8 cellular contexts compared by ENCODE assay signal in the genomic region with DNA sequence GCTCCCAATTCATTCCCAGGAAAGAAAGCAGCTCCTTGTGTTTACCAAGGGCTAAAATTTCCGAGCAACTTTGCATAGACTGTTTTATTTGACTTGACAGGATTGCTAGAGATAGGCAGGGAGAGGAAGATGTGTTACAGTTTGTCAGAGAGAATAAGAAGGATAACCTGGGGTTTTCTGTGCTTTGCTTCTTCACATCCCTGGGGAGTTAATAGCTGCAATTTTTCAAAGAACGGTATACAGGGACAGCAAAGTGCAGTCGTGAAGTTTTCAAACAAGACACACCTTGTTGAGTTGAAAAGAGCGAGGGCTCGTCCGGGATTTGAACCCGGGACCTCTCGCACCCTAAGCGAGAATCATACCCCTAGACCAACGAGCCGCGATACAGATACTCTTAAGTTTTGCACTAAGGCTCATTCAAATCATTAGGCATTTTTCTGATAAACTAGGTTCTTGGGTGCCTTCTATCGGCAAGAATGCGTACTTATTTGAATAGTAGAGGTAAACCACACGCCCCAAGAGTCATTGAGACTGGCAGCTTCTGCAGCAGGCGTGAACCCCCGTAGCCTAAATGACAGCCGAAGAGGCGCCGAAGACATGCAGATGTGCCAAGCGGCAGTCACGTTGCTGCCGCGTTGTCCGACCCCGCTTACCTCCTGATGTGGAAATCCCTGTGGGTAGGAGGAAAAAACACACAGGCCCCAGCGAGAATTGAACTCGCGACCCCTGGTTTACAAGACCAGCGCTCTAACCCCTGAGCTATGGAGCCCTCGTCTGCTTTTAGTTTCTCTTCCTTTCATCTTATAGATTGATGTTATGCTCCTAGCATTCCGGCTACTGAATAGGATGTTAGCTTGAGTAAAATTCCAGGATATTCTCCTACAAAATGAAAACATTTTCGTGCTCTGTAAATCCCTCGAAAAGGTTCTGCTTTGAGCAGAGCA. TPM values are rescaled to one million over a fixed set of nuclear protein-coding genes. Genes with fewer than 3 reads are reported as not detected.
A peak's percentile ranks its signal among the peaks of the same experiment; 100 is the strongest.
DNase-seq lines count a peak whose midpoint lies in the region; ATAC-seq, FAIRE-seq and TF ChIP-seq lines count a peak whose summit lies in the region.

No MANE protein-coding gene starts in this region.

- H3K9me3 Mint-ChIP-seq in natural killer cell treated with Interleukin-12 subunit alpha and Interleukin-12 subunit beta and Interleukin-15 and Interleukin-18, amount 100 ng/mL, for 72 hours, result no peaks in the 10 kb centered on the region

- in situ Hi-C loops in GM23248 (cut with MboI), result loop anchor here (5.0 kb wide), 1 partner anchor 196 kb away; no protein-coding TSS in a partner anchor

- H3F3A ChIP-seq in GM23248 (ENCODE audit: insufficient read depth), result peaks cover 50% of the 10 kb centered on the region

- no peaks in the 10 kb centered on the region for H3K27me3 Mint-ChIP-seq in natural killer cell treated with Interleukin-12 subunit alpha and Interleukin-12 subunit beta and Interleukin-15 and Interleukin-18, amount 100 ng/mL, for 72 hours

- ATAC-seq in DND-41 (ENCODE audit: insufficient read depth, low read depth), result peak; percentile 85
- ATAC-seq in natural killer cell treated with Interleukin-12 subunit alpha and Interleukin-12 subunit beta and Interleukin-15 and Interleukin-18, amount 100 ng/mL, for 72 hours, result peak; percentile 91 to 92

- WGBS in GM23248 (ENCODE audit: low coverage in 1 of 2, low lambda C conversion rate in 2 of 2, missing lambda C conversion rate in 2 of 2), 2 experiments, result 0 to 1% methylated on average over 34 of the region's 34 CpGs

- peak overlapping the region; percentile 85 for H3K4me2 ChIP-seq in DND-41 (ENCODE audit: insufficient read depth, low read length)
- H3K4me2 ChIP-seq in GM23248 (ENCODE audit: unreplicated experiment), result peak overlapping the region; percentile 84
- H3K4me2 ChIP-seq in Karpas-422 (ENCODE audit: low read depth, low read length, poor library complexity, severe bottlenecking), result peak overlapping the region; percentile 90

- H3K4me1 Mint-ChIP-seq in natural killer cell treated with Interleukin-12 subunit alpha and Interleukin-12 subunit beta and Interleukin-15 and Interleukin-18, amount 100 ng/mL, for 72 hours (ENCODE audit: low read depth in 2 of 2), result peaks cover 8 to 25% of the 10 kb centered on the region in 2 donors

- peak overlapping the region; percentile 16 to 61; a peak in 3 of 4 replicates for H3K4me3 ChIP-seq in DND-41 (ENCODE audit: low read depth in 1 of 2, low read length in 2 of 2)
- H3K4me3 ChIP-seq in GM23248, result peak overlapping the region; percentile 85
- H3K4me3 ChIP-seq in Karpas-422 (ENCODE audit: low read length), result peak overlapping the region; percentile 75
- peak overlapping the region; percentile 71 for H3K4me3 ChIP-seq in fibroblast of the aortic adventitia (ENCODE audit: low read depth, low read length)

- H3K4me1 ChIP-seq in DND-41 (ENCODE audit: insufficient read depth, low read length) (peaks cover 62% of the 10 kb centered on the region), GM23248 (ENCODE audit: insufficient read depth) (peaks cover 8% of the 10 kb centered on the region; the same call in 1 of the 2 replicates), Karpas-422 (ENCODE audit: low read length) (peaks cover 59% of the 10 kb centered on the region)

- H3K27ac ChIP-seq in DND-41 (ENCODE audit: low read length) (peak overlapping the region; percentile 55), GM23248 (peak overlapping the region; percentile 79), Karpas-422 (ENCODE audit: low read length) (no peak overlapping the region)

- no peak overlapping the region for H3K4me3 Mint-ChIP-seq in natural killer cell treated with Interleukin-12 subunit alpha and Interleukin-12 subunit beta and Interleukin-15 and Interleukin-18, amount 100 ng/mL, for 72 hours

- H3K9ac ChIP-seq in DND-41 (ENCODE audit: low read depth, low read length) (peak overlapping the region; percentile 51), GM23248 (peak overlapping the region; percentile 81), Karpas-422 (ENCODE audit: low read length) (peak overlapping the region; percentile 63)

- TF ChIP-seq CTCF in DND-41 (IDR thresholded peaks at IDR 0.05; ENCODE audit: borderline replicate concordance, extremely low read depth, low read length, poor library complexity, severe bottlenecking) (peak; percentile 73), fibroblast of the aortic adventitia (IDR thresholded peaks at IDR 0.05; ENCODE audit: insufficient read depth, low read length) (peak; percentile 76)

- no peak overlapping the region for H3K27ac Mint-ChIP-seq in natural killer cell treated with Interleukin-12 subunit alpha and Interleukin-12 subunit beta and Interleukin-15 and Interleukin-18, amount 100 ng/mL, for 72 hours

- H3K9me2 ChIP-seq in GM23248 (ENCODE audit: insufficient read depth) (no peaks in the 10 kb centered on the region), Karpas-422 (replicated peaks; ENCODE audit: insufficient read depth, low read length) (no peaks in the 10 kb centered on the region)

- FAIRE-seq in RCC 7860 (lab: Jason Lieb, UNC), result peak; percentile 76

- no peaks in the 10 kb centered on the region for H3K79me2 ChIP-seq in DND-41 (ENCODE audit: insufficient read depth, low read length)
- no peaks in the 10 kb centered on the region for H3K79me2 ChIP-seq in GM23248 (ENCODE audit: insufficient read depth)
- no peaks in the 10 kb centered on the region for H3K79me2 ChIP-seq in Karpas-422 (ENCODE audit: low read length)

- H3K36me3 Mint-ChIP-seq in natural killer cell treated with Interleukin-12 subunit alpha and Interleukin-12 subunit beta and Interleukin-15 and Interleukin-18, amount 100 ng/mL, for 72 hours, result no peaks in the 10 kb centered on the region

- no peaks in the 10 kb centered on the region for H4K20me1 ChIP-seq in DND-41 (ENCODE audit: insufficient read depth, low read length)
- peaks cover 3% of the 10 kb centered on the region; the same call in 1 of the 2 replicates for H4K20me1 ChIP-seq in GM23248 (ENCODE audit: insufficient read depth)
- no peaks in the 10 kb centered on the region for H4K20me1 ChIP-seq in Karpas-422 (ENCODE audit: insufficient read depth, low read depth, low read length)

- no peaks in the 10 kb centered on the region for H3K9me3 ChIP-seq in DND-41 (ENCODE audit: insufficient read depth, low read length, severe bottlenecking)
- H3K9me3 ChIP-seq in GM23248 (ENCODE audit: low read depth), result no peaks in the 10 kb centered on the region
- H3K9me3 ChIP-seq in Karpas-422 (ENCODE audit: low read length), result no peaks in the 10 kb centered on the region

- H3K27me3 ChIP-seq in DND-41 (ENCODE audit: insufficient read depth, low read length, poor library complexity) (peaks cover 11% of the 10 kb centered on the region), GM23248 (replicated peaks; ENCODE audit: insufficient read depth) (no peaks in the 10 kb centered on the region), Karpas-422 (ENCODE audit: low read length) (no peaks in the 10 kb centered on the region)

- H2AFZ ChIP-seq in DND-41 (ENCODE audit: low read depth, low read length) (peak overlapping the region; percentile 70), GM23248 (peak overlapping the region; percentile 95), Karpas-422 (ENCODE audit: low read length) (peak overlapping the region; percentile 84)

- H3K36me3 ChIP-seq in DND-41 (ENCODE audit: insufficient read depth, low read length) (no peaks in the 10 kb centered on the region), GM23248 (ENCODE audit: low read depth) (no peaks in the 10 kb centered on the region), Karpas-422 (ENCODE audit: insufficient read depth, low read length) (no peaks in the 10 kb centered on the region)

- DNase-seq in DND-41 (peak; percentile 86), GM23248 (peak; percentile 99), Karpas-422 (peak; percentile 98), RCC 7860 (ENCODE audit: low spot score) (peak; percentile 96), fibroblast of the aortic adventitia (ENCODE audit: low read depth) (peak; percentile 99)
- DNase-seq in activated T-helper 1 cell treated with anti-CD3 and anti-CD28 coated beads, Interleukin-2, amount 50 U/mL, for 16 hours (ENCODE audit: low read depth in 1 of 2, low spot score in 1 of 2), result peak; percentile 54 to 69
- peak; percentile 89 for DNase-seq in natural killer cell treated with Interleukin-12 subunit alpha and Interleukin-12 subunit beta and Interleukin-15 and Interleukin-18, amount 100 ng/mL, for 72 hours (ENCODE audit: low spot score)
- DNase-seq in stimulated activated naive CD4-positive, alpha-beta T cell treated with Interleukin-2 at 50 U/mL for 16 hours (lab: John Stamatoyannopoulos, UW), result peak; percentile 85

RNA-seq across cellular contexts. Expression of a gene that starts 22.2 kb away (rescaled TPM):
- not detected in 2 replicates for total RNA-seq in GM23248 (2014; rRNA removed; shearing (Covaris generic))
- not detected in 2 replicates for polyA plus RNA-seq in GM23248 (2016; fragmentation: Nextera tagmentation; extraction: Ambion mirVana)
- not detected in 2 replicates for total RNA-seq in Karpas-422 (2014; rRNA removed; shearing (Covaris generic); ENCODE audit: low replicate concordance)
- not detected in 2 replicates for total RNA-seq in fibroblast of the aortic adventitia (ENCODE audit: low replicate concordance)
- not detected for total RNA-seq in natural killer cell treated with Interleukin-12 subunit alpha and Interleukin-12 subunit beta and Interleukin-15 and Interleukin-18, amount 100 ng/mL, for 72 hours

RNA-seq across cellular contexts. Expression of a gene that starts 25.6 kb away (rescaled TPM):
- total RNA-seq in GM23248 (2014; rRNA removed; shearing (Covaris generic)), result not detected in 2 replicates
- polyA plus RNA-seq in GM23248 (2016; fragmentation: Nextera tagmentation; extraction: Ambion mirVana), result not detected in 2 replicates
- total RNA-seq in Karpas-422 (2014; rRNA removed; shearing (Covaris generic); ENCODE audit: low replicate concordance), result not detected in 2 replicates
- total RNA-seq in fibroblast of the aortic adventitia (ENCODE audit: low replicate concordance), result not detected in 2 replicates
- total RNA-seq in natural killer cell treated with Interleukin-12 subunit alpha and Interleukin-12 subunit beta and Interleukin-15 and Interleukin-18, amount 100 ng/mL, for 72 hours, result not detected

RNA-seq across cellular contexts. Expression of a gene that starts 28.1 kb away (rescaled TPM):
- not detected in 2 replicates for total RNA-seq in GM23248 (2014; rRNA removed; shearing (Covaris generic))
- not detected in 2 replicates for polyA plus RNA-seq in GM23248 (2016; fragmentation: Nextera tagmentation; extraction: Ambion mirVana)
- not detected in 2 replicates for total RNA-seq in Karpas-422 (2014; rRNA removed; shearing (Covaris generic); ENCODE audit: low replicate concordance)
- not detected in 2 replicates for total RNA-seq in fibroblast of the aortic adventitia (ENCODE audit: low replicate concordance)
- total RNA-seq in natural killer cell treated with Interleukin-12 subunit alpha and Interleukin-12 subunit beta and Interleukin-15 and Interleukin-18, amount 100 ng/mL, for 72 hours, result not detected

RNA-seq across cellular contexts. Expression of a gene that starts 52.5 kb away (rescaled TPM):
- total RNA-seq in GM23248 (2014; rRNA removed; shearing (Covaris generic)), result not detected in 2 replicates
- polyA plus RNA-seq in GM23248 (2016; fragmentation: Nextera tagmentation; extraction: Ambion mirVana), result not detected in 2 replicates
- not detected in 2 replicates for total RNA-seq in Karpas-422 (2014; rRNA removed; shearing (Covaris generic); ENCODE audit: low replicate concordance)
- not detected in 2 replicates for total RNA-seq in fibroblast of the aortic adventitia (ENCODE audit: low replicate concordance)
- total RNA-seq in natural killer cell treated with Interleukin-12 subunit alpha and Interleukin-12 subunit beta and Interleukin-15 and Interleukin-18, amount 100 ng/mL, for 72 hours, result not detected
